ENCODE assay signal across 1 cellular context in the genomic region with DNA sequence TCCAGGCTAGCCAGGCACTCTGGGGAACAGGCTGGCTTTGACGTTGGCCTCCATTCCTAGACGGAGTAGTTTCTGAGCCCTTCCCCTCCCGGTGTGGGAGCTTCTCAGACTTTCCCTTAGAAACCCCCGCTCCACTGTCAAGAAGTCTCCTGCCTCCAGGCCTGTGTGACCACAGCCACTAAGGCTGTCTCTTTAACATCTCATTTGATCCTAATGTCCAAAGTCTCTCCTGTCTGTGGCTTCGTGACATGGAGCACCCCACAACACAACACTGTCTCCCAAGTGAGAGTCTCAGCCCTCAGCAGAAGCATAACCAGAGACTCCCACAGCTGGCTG.
TF ChIP-seq lines count a peak whose summit lies in the region.

No MANE protein-coding gene starts in this region.

TF ChIP-seq in SK-N-SH, 30 proteins besides CTCF, POLR2A, EP300 and RAD21 (continued from another document):
- TF ChIP-seq, protein P1, sequence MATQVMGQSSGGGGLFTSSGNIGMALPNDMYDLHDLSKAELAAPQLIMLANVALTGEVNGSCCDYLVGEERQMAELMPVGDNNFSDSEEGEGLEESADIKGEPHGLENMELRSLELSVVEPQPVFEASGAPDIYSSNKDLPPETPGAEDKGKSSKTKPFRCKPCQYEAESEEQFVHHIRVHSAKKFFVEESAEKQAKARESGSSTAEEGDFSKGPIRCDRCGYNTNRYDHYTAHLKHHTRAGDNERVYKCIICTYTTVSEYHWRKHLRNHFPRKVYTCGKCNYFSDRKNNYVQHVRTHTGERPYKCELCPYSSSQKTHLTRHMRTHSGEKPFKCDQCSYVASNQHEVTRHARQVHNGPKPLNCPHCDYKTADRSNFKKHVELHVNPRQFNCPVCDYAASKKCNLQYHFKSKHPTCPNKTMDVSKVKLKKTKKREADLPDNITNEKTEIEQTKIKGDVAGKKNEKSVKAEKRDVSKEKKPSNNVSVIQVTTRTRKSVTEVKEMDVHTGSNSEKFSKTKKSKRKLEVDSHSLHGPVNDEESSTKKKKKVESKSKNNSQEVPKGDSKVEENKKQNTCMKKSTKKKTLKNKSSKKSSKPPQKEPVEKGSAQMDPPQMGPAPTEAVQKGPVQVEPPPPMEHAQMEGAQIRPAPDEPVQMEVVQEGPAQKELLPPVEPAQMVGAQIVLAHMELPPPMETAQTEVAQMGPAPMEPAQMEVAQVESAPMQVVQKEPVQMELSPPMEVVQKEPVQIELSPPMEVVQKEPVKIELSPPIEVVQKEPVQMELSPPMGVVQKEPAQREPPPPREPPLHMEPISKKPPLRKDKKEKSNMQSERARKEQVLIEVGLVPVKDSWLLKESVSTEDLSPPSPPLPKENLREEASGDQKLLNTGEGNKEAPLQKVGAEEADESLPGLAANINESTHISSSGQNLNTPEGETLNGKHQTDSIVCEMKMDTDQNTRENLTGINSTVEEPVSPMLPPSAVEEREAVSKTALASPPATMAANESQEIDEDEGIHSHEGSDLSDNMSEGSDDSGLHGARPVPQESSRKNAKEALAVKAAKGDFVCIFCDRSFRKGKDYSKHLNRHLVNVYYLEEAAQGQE (IDR thresholded peaks at IDR 0.05; ENCODE audit: low read depth, low read length) = no peak
- TF ChIP-seq NFIC (IDR thresholded peaks at IDR 0.05; ENCODE audit: borderline replicate concordance) (no peak), JUND (IDR thresholded peaks at IDR 0.05) (no peak), USF1 (IDR thresholded peaks at IDR 0.05; ENCODE audit: borderline replicate concordance, low read depth) (no peak), USF2 (IDR thresholded peaks at IDR 0.05; ENCODE audit: borderline replicate concordance, low read depth, low read length) (no peak), GABPA (IDR thresholded peaks at IDR 0.05; ENCODE audit: low read depth) (no peak; the same call in 1 of the 2 replicates), NRF1 (IDR thresholded peaks at IDR 0.05; ENCODE audit: low read depth, low read length) (no peak), SIN3A (IDR thresholded peaks at IDR 0.05; ENCODE audit: borderline replicate concordance, low read depth, low read length) (no peak), RFX5 (IDR thresholded peaks at IDR 0.05; ENCODE audit: low read length) (no peak), RCOR1 (IDR thresholded peaks at IDR 0.05; ENCODE audit: low read length) (no peak), IRF3 (IDR thresholded peaks at IDR 0.05; ENCODE audit: low read depth, low read length) (no peak), ELF1 (IDR thresholded peaks at IDR 0.05) (no peak), POLR2AphosphoS5 (IDR thresholded peaks at IDR 0.05; ENCODE audit: low read depth, low read length) (no peak), GATA2 (CRISPR knock-in tag; IDR thresholded peaks at IDR 0.05) (no peak), SMC3 (IDR thresholded peaks at IDR 0.05; ENCODE audit: low read depth, low read length) (no peak)
- TF ChIP-seq, protein P2, sequence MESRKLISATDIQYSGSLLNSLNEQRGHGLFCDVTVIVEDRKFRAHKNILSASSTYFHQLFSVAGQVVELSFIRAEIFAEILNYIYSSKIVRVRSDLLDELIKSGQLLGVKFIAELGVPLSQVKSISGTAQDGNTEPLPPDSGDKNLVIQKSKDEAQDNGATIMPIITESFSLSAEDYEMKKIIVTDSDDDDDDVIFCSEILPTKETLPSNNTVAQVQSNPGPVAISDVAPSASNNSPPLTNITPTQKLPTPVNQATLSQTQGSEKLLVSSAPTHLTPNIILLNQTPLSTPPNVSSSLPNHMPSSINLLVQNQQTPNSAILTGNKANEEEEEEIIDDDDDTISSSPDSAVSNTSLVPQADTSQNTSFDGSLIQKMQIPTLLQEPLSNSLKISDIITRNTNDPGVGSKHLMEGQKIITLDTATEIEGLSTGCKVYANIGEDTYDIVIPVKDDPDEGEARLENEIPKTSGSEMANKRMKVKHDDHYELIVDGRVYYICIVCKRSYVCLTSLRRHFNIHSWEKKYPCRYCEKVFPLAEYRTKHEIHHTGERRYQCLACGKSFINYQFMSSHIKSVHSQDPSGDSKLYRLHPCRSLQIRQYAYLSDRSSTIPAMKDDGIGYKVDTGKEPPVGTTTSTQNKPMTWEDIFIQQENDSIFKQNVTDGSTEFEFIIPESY (IDR thresholded peaks at IDR 0.05; ENCODE audit: borderline replicate concordance, low read depth) = no peak
